Comparison of ENCODE assay signal across 3 cellular contexts in genomic region chr16:57333402-57333801, GRCh38.
TF ChIP-seq lines count a peak whose summit lies in the region.

No MANE protein-coding gene starts in this region.

TF ChIP-seq in HCT116, 20 proteins besides CTCF, POLR2A, EP300 and RAD21:
- TF ChIP-seq EGR1 (IDR thresholded peaks at IDR 0.05; ENCODE audit: low read depth) (no peak), SP1 (IDR thresholded peaks at IDR 0.05; ENCODE audit: low read depth) (no peak), EZH2 (IDR thresholded peaks at IDR 0.05) (no peak), CEBPB (IDR thresholded peaks at IDR 0.05; ENCODE audit: low read depth) (no peak), EZH2phosphoT487 (IDR thresholded peaks at IDR 0.05; ENCODE audit: borderline replicate concordance) (no peak), POLR2AphosphoS5 (IDR thresholded peaks at IDR 0.05; ENCODE audit: low read depth, low read length) (no peak), ZBTB33 (IDR thresholded peaks at IDR 0.05; ENCODE audit: extremely low read depth, insufficient replicate concordance, low read length) (no peak), ZNF274 (IDR thresholded peaks at IDR 0.05; ENCODE audit: low read depth, low read length) (no peak), CBX3 (IDR thresholded peaks at IDR 0.05; ENCODE audit: low read depth) (no peak)

TF ChIP-seq in WTC11, 78 proteins besides CTCF, POLR2A, EP300 and RAD21:
- TF ChIP-seq, protein P1, sequence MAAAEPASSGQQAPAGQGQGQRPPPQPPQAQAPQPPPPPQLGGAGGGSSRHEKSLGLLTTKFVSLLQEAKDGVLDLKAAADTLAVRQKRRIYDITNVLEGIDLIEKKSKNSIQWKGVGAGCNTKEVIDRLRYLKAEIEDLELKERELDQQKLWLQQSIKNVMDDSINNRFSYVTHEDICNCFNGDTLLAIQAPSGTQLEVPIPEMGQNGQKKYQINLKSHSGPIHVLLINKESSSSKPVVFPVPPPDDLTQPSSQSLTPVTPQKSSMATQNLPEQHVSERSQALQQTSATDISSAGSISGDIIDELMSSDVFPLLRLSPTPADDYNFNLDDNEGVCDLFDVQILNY (CRISPR knock-in tag; IDR thresholded peaks at IDR 0.05): no peak
- TF ChIP-seq ZNF317 (CRISPR knock-in tag; IDR thresholded peaks at IDR 0.05; ENCODE audit: borderline replicate concordance, low read depth): peak; percentile 33; the same call in 1 of the 2 replicates

TF ChIP-seq in K562, 482 proteins besides CTCF, POLR2A, EP300 and RAD21:
- TF ChIP-seq, protein P2, sequence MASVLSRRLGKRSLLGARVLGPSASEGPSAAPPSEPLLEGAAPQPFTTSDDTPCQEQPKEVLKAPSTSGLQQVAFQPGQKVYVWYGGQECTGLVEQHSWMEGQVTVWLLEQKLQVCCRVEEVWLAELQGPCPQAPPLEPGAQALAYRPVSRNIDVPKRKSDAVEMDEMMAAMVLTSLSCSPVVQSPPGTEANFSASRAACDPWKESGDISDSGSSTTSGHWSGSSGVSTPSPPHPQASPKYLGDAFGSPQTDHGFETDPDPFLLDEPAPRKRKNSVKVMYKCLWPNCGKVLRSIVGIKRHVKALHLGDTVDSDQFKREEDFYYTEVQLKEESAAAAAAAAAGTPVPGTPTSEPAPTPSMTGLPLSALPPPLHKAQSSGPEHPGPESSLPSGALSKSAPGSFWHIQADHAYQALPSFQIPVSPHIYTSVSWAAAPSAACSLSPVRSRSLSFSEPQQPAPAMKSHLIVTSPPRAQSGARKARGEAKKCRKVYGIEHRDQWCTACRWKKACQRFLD (CRISPR knock-in tag; IDR thresholded peaks at IDR 0.05): no peak
- TF ChIP-seq ZNF316 (IDR thresholded peaks at IDR 0.05): peak; percentile 31; the same call in 1 of the 2 replicates
- TF ChIP-seq HDAC3 (IDR thresholded peaks at IDR 0.05; ENCODE audit: borderline replicate concordance, partially characterized antibody): no peak
TF ChIP-seq in K562: peak in this region for 1.
